22 cellular contexts compared by ENCODE assay signal in genomic region chr2:176364578-176364977, GRCh38.
"Had no signal": no experiment of that assay in that cellular context is flagged by ENCODE, and none has a peak within 500 bp of the region (broad histone marks: within the 10 kb centered on the region; RNA-seq: fewer than 3 reads in every experiment).

No MANE protein-coding gene starts in this region.

- H3K4me3 Mint-ChIP-seq: naive thymus-derived CD4-positive, alpha-beta T cell had no signal

- H3K27ac Mint-ChIP-seq: naive thymus-derived CD4-positive, alpha-beta T cell had no signal

- H3K4me3 ChIP-seq: coronary artery, dorsolateral prefrontal cortex, esophagus squamous epithelium, gastrocnemius medialis, heart right ventricle, left lung, lower lobe of right lung had no signal

- DNase-seq: dermis blood vessel endothelial cell; dorsolateral prefrontal cortex; effector CD4-positive, alpha-beta T cell; effector memory CD4-positive, alpha-beta T cell; erythroblast; esophagus squamous epithelium; foreskin fibroblast; foreskin melanocyte; gastrocnemius medialis; glutamatergic neuron; head of caudate nucleus; heart right ventricle; hippocampal formation; left cardiac atrium; left lung; left ventricle myocardium superior; lower lobe of right lung; mesenchymal stem cell; midbrain; naive thymus-derived CD4-positive, alpha-beta T cell had no signal

- H3K27me3 ChIP-seq: dorsolateral prefrontal cortex, esophagus squamous epithelium, gastrocnemius medialis, heart right ventricle, left lung had no signal

- H3K4me1 Mint-ChIP-seq: naive thymus-derived CD4-positive, alpha-beta T cell had no signal

- H3K4me1 ChIP-seq: esophagus squamous epithelium, gastrocnemius medialis, heart right ventricle, left lung, lower lobe of right lung had no signal

- H3K36me3 ChIP-seq: esophagus squamous epithelium, gastrocnemius medialis, heart right ventricle, left lung, lower lobe of right lung had no signal

- H3K36me3 Mint-ChIP-seq: naive thymus-derived CD4-positive, alpha-beta T cell had no signal

- H3K27ac ChIP-seq: coronary artery, epithelial cell of prostate, esophagus squamous epithelium, gastrocnemius medialis, heart right ventricle, left lung, lower lobe of right lung had no signal

- H3K9me3 ChIP-seq: esophagus squamous epithelium, gastrocnemius medialis, lower lobe of right lung had no signal
